Comparison of ENCODE assay signal across 1 cellular context in genomic region chr3:175980731-175981130, GRCh38.
TF ChIP-seq lines count a peak whose summit lies in the region.

No MANE protein-coding gene starts in this region.

TF ChIP-seq in GM23338, 12 proteins besides CTCF, POLR2A, EP300 and RAD21 (continued from another document):
- TF ChIP-seq EZH2 (IDR thresholded peaks at IDR 0.05; ENCODE audit: low read depth, unreplicated experiment) = no peak
- TF ChIP-seq STAT1 (IDR thresholded peaks at IDR 0.05; ENCODE audit: unreplicated experiment) = no peak
- no peak for TF ChIP-seq NANOG (IDR thresholded peaks at IDR 0.05; ENCODE audit: borderline replicate concordance)
- no peak for TF ChIP-seq JUNB (IDR thresholded peaks at IDR 0.05; ENCODE audit: unreplicated experiment)
- TF ChIP-seq, protein P1, sequence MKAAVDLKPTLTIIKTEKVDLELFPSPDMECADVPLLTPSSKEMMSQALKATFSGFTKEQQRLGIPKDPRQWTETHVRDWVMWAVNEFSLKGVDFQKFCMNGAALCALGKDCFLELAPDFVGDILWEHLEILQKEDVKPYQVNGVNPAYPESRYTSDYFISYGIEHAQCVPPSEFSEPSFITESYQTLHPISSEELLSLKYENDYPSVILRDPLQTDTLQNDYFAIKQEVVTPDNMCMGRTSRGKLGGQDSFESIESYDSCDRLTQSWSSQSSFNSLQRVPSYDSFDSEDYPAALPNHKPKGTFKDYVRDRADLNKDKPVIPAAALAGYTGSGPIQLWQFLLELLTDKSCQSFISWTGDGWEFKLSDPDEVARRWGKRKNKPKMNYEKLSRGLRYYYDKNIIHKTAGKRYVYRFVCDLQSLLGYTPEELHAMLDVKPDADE (IDR thresholded peaks at IDR 0.05) = no peak
- TF ChIP-seq REST (IDR thresholded peaks at IDR 0.05; ENCODE audit: unreplicated experiment) = no peak
